Comparison of ENCODE assay signal across 4 cellular contexts in genomic region chr7:144194453-144194852, GRCh38. TPM values are rescaled to one million over a fixed set of nuclear protein-coding genes. Genes with fewer than 3 reads are reported as not detected.
"Had no signal": no experiment of that assay in that cellular context is flagged by ENCODE, and none has a peak within 500 bp of the region (broad histone marks: within the 10 kb centered on the region; RNA-seq: fewer than 3 reads in every experiment).

No MANE protein-coding gene starts in this region.

RNA-seq across cellular contexts. Expression of gene ARHGEF35, which starts 1.2 kb away (rescaled TPM):
- total RNA-seq: SJCRH30, SK-MEL-5 had no signal

RNA-seq across cellular contexts. Expression of gene CTAGE4, which starts 11.2 kb away (rescaled TPM):
- total RNA-seq: LHCN-M2, SJCRH30, SK-MEL-5 had no signal

RNA-seq across cellular contexts. Expression of gene OR2A42, which starts 45.0 kb away (rescaled TPM):
- total RNA-seq: LHCN-M2, Peyer's patch, SJCRH30, SK-MEL-5 had no signal
